18 cellular contexts compared by ENCODE assay signal in genomic region chr6:167987811-167988495, GRCh38. TPM values are rescaled to one million over a fixed set of nuclear protein-coding genes. Genes with fewer than 3 reads are reported as not detected.
DNase-seq lines count a peak whose midpoint lies in the region; ATAC-seq and TF ChIP-seq lines count a peak whose summit lies in the region.
"Had no signal": no experiment of that assay in that cellular context is flagged by ENCODE, and none has a peak within 500 bp of the region (broad histone marks: within the 10 kb centered on the region; RNA-seq: fewer than 3 reads in every experiment).

No MANE protein-coding gene starts in this region.

- peak; percentile 39; the same call in 1 of the 2 replicates for ATAC-seq in Panc1
- no peak for ATAC-seq in HG02798 (IDR thresholded peaks at IDR 0.05; ENCODE audit: poor library complexity, unreplicated experiment)
- ATAC-seq: PC-3 had no signal

- in situ Hi-C loops in Panc1 (cut with HindIII; ENCODE audit: low pct_unique_long_range_greater_than_20kb, low sequenced_read_pairs), result no loop called here

- POLR2A ChIA-PET in Panc1 (lab: Charles Lee), result no interaction called here

- peak overlapping the region in 6 of 11 experiments; percentile 11 to 96 (median 42); a peak in 10 of 22 replicates for H3K27ac ChIP-seq in BLaER1 treated with 17β-estradiol and CSF1 and Interleukin-3, amounts not matched to agents 10 nM and 100 nM
- no peak overlapping the region for H3K27ac ChIP-seq in Panc1 (ENCODE audit: low read length)
- H3K27ac ChIP-seq in right atrium auricular region, result peak overlapping the region; percentile 6 to 23
- H3K27ac ChIP-seq in skeletal muscle tissue (ENCODE audit: low read depth, low read length), result peak overlapping the region; percentile 70
- no peak overlapping the region for H3K27ac ChIP-seq in caudate nucleus (ENCODE audit: low read depth, low read length)

- no peak overlapping the region for H3K9ac ChIP-seq in BLaER1 treated with 17β-estradiol and CSF1 and Interleukin-3, amounts not matched to agents 10 nM and 100 nM
- no peak overlapping the region for H3K9ac ChIP-seq in skeletal muscle tissue (ENCODE audit: low read depth in 1 of 3, low read length in 3 of 3)

- no peaks in the 10 kb centered on the region for H4K20me1 ChIP-seq in BLaER1 treated with 17β-estradiol and CSF1 and Interleukin-3, amounts not matched to agents 10 nM and 100 nM

- CTCF ChIA-PET in Panc1 (lab: Charles Lee), result no interaction called here

- H3K9me3 ChIP-seq in BLaER1 treated with 17β-estradiol and CSF1 and Interleukin-3, amounts not matched to agents 10 nM and 100 nM (replicated peaks in 1 of 11), result peaks cover 52 to 89% (median 82%) of the 10 kb centered on the region in 11 experiments
- H3K9me3 ChIP-seq in Panc1 (ENCODE audit: control insufficient read depth, insufficient read depth, low read depth, low read length), result peaks cover 3% of the 10 kb centered on the region; the same call in 1 of the 2 replicates
- no peaks in the 10 kb centered on the region for H3K9me3 ChIP-seq in right atrium auricular region
- H3K9me3 ChIP-seq in skeletal muscle tissue (ENCODE audit: control insufficient read depth in 3 of 3, low read length in 3 of 3), result no peaks in the 10 kb centered on the region
- H3K9me3 ChIP-seq: BE2C had no signal

- peaks cover 12 to 44% (median 24%) of the 10 kb centered on the region in 10 experiments; a peak in 19 of 20 replicates for H3K4me1 ChIP-seq in BLaER1 treated with 17β-estradiol and CSF1 and Interleukin-3, amounts not matched to agents 10 nM and 100 nM
- H3K4me1 ChIP-seq in Panc1 (ENCODE audit: control insufficient read depth, insufficient read depth, low read length) (no peaks in the 10 kb centered on the region), right atrium auricular region (no peaks in the 10 kb centered on the region), skeletal muscle tissue (ENCODE audit: control insufficient read depth in 3 of 3, insufficient read depth in 3 of 3, low read length in 3 of 3) (peaks cover 0 to 7% (median 2%) of the 10 kb centered on the region in 3 donors)
- H3K4me1 ChIP-seq: BE2C had no signal

- no TSS peak for BruUV-seq in Panc1 (replicated peaks; lab: Mats Ljungman, UMichigan)

- no peak for DNase-seq in Panc1 (ENCODE audit: low read depth, low spot score)
- DNase-seq in right atrium auricular region (ENCODE audit: low spot score), result no peak
- DNase-seq in MV-4-11 (lab: John Stamatoyannopoulos, UW), result no peak
- no peak for DNase-seq in caudate nucleus (lab: John Stamatoyannopoulos, UW)
- DNase-seq: ACHN; BE2C; Calu3; CD4-positive, alpha-beta memory T cell; DMS53; HCEC 1CT; NCI-H146; NCI-H2081; NCI-H774; PC-3 had no signal

- intact Hi-C loops in Panc1 (cut with micrococcal nuclease; ENCODE audit: unreplicated experiment), result no loop called here

- no peaks in the 10 kb centered on the region for H3K27me3 ChIP-seq in BLaER1 treated with 17β-estradiol and CSF1 and Interleukin-3, amounts not matched to agents 10 nM and 100 nM
- H3K27me3 ChIP-seq in Panc1 (ENCODE audit: control insufficient read depth, insufficient read depth, low read length) (no peaks in the 10 kb centered on the region), right atrium auricular region (no peaks in the 10 kb centered on the region), skeletal muscle tissue (ENCODE audit: control insufficient read depth in 3 of 3, insufficient read depth in 3 of 3, low read length in 3 of 3) (no peaks in the 10 kb centered on the region)
- H3K27me3 ChIP-seq: BE2C had no signal

- H3K36me3 ChIP-seq in BLaER1 treated with 17β-estradiol and CSF1 and Interleukin-3, amounts not matched to agents 10 nM and 100 nM, result peaks cover 4 to 77% (median 56%) of the 10 kb centered on the region in 11 experiments; a peak in 21 of 22 replicates
- no peaks in the 10 kb centered on the region for H3K36me3 ChIP-seq in Panc1 (ENCODE audit: control insufficient read depth, insufficient read depth, low read length)
- no peaks in the 10 kb centered on the region for H3K36me3 ChIP-seq in right atrium auricular region
- no peaks in the 10 kb centered on the region for H3K36me3 ChIP-seq in skeletal muscle tissue (ENCODE audit: control insufficient read depth in 3 of 3, insufficient read depth in 3 of 3, low read length in 3 of 3)
- H3K36me3 ChIP-seq: BE2C had no signal

- TF ChIP-seq CTCF in Panc1 (IDR thresholded peaks at IDR 0.05) (no peak), right atrium auricular region (IDR thresholded peaks at IDR 0.05) (no peak)

- H3K4me3 ChIP-seq in BLaER1 treated with 17β-estradiol and CSF1 and Interleukin-3, amounts not matched to agents 10 nM and 100 nM, result no peak overlapping the region; a peak in 1 of 20 replicates
- H3K4me3 ChIP-seq in Panc1 (ENCODE audit: low read depth in 2 of 2, low read length in 2 of 2) (no peak overlapping the region), right atrium auricular region (no peak overlapping the region), skeletal muscle tissue (ENCODE audit: low read length in 3 of 3) (no peak overlapping the region)

- no peak overlapping the region for H3K4me2 ChIP-seq in BLaER1 treated with 17β-estradiol and CSF1 and Interleukin-3, amounts not matched to agents 10 nM and 100 nM

RNA-seq across cellular contexts. Expression of gene KIF25, which starts 9.5 kb away (rescaled TPM):
- total RNA-seq in Panc1 (2021; ENCODE audit: unreplicated experiment) (0.44 TPM), right atrium auricular region (not detected), skeletal muscle tissue (not detected)
- 0.75 TPM for polyA plus RNA-seq in Panc1 (2012; ENCODE audit: insufficient read length)
- total RNA-seq: Calu3; CD4-positive, alpha-beta memory T cell; NCI-H460; PC-3 had no signal
- polyA plus RNA-seq: CD4-positive, alpha-beta memory T cell had no signal

Comparison
In these comparisons a context has a peak if more than half of its experiments do, and no peak if none do; other contexts are left out.
1. H3K27ac ChIP-seq: peak in BLaER1 treated with 17β-estradiol and CSF1 and Interleukin-3, amounts not matched to agents 10 nM and 100 nM (6 of 11), right atrium auricular region (2 of 2) and skeletal muscle tissue (single experiment); none in Panc1 (single experiment) and caudate nucleus (single experiment).